Comparison of ENCODE assay signal across 8 cellular contexts in genomic region chr10:75407716-75408511, GRCh38. TPM values are rescaled to one million over a fixed set of nuclear protein-coding genes. Genes with fewer than 3 reads are reported as not detected.
DNase-seq lines count a peak whose midpoint lies in the region; ATAC-seq and TF ChIP-seq lines count a peak whose summit lies in the region.

No MANE protein-coding gene starts in this region.

- H3K4me2 ChIP-seq in mammary epithelial cell (ENCODE audit: insufficient read depth, low read depth, low read length), result peak overlapping the region; percentile 97

- H3K9ac ChIP-seq in mammary epithelial cell (ENCODE audit: insufficient read depth, low read length) (peak overlapping the region; percentile 22), liver (ENCODE audit: low read depth in 1 of 2, low read length in 2 of 2) (no peak overlapping the region)

- H3K4me3 ChIP-seq in mammary epithelial cell (replicated peaks in 1 of 3; ENCODE audit: insufficient read depth in 1 of 3, low read depth in 2 of 3, low read length in 3 of 3), result peak overlapping the region; percentile 68 to 82 (median 79)
- peak overlapping the region in 1 of 3 donors; percentile 87 for H3K4me3 ChIP-seq in liver (ENCODE audit: low read depth in 1 of 3, low read length in 3 of 3)
- H3K4me3 ChIP-seq in tibial nerve, result peak overlapping the region; percentile 57 to 87 (median 64)

- DNase-seq in activated T-cell treated with anti-CD3 and anti-CD28 coated beads, Interleukin-2, amount 50 U/mL, for 24 hours, result peak; percentile 39
- DNase-seq in activated T-cell treated with anti-CD3 and anti-CD28 coated beads, Interleukin-2, amount 50 U/mL, for 48 hours, result no peak
- DNase-seq in mammary epithelial cell, result peak; percentile 63
- DNase-seq in tibial nerve (ENCODE audit: low spot score in 2 of 2), result no peak
- no peak for DNase-seq in activated gamma-delta T cell (lab: John Stamatoyannopoulos, UW)

- no peaks in the 10 kb centered on the region for H3K36me3 Mint-ChIP-seq in activated T-cell treated with anti-CD3 and anti-CD28 coated beads, Interleukin-2, amount 50 U/mL, for 24 hours (ENCODE audit: low read depth)

- dilution Hi-C loops in mammary epithelial cell (cut with HindIII; ENCODE audit: low sequenced_read_pairs), result no loop called here

- peaks cover 91% of the 10 kb centered on the region for H3K27me3 Mint-ChIP-seq in activated T-cell treated with anti-CD3 and anti-CD28 coated beads, Interleukin-2, amount 50 U/mL, for 24 hours

- H3K9me3 Mint-ChIP-seq in activated T-cell treated with anti-CD3 and anti-CD28 coated beads, Interleukin-2, amount 50 U/mL, for 24 hours, result no peaks in the 10 kb centered on the region

- H3K27ac Mint-ChIP-seq in activated T-cell treated with anti-CD3 and anti-CD28 coated beads, Interleukin-2, amount 50 U/mL, for 24 hours, result no peak overlapping the region

- TF ChIP-seq CTCF in mammary epithelial cell (conservative IDR thresholded peaks at IDR 0.05 in 1 of 2, IDR thresholded peaks at IDR 0.05 in 1 of 2; ENCODE audit: extremely low read depth in 1 of 2, insufficient read depth in 1 of 2, low read depth in 1 of 2, low read length in 2 of 2), result no peak
- TF ChIP-seq CTCF in liver (IDR thresholded peaks at IDR 0.05; ENCODE audit: low read depth, low read length, missing input control), result no peak
- peak in 3 of 5 experiments; percentile 9 to 25 (median 23) for TF ChIP-seq CTCF in tibial nerve (IDR thresholded peaks at IDR 0.05)

- H3K79me2 ChIP-seq in mammary epithelial cell (ENCODE audit: insufficient read depth, low read length), result peaks cover 13% of the 10 kb centered on the region

- intact Hi-C loops in mammary epithelial cell (cut with micrococcal nuclease), result loop anchor here (2.0 to 10.0 kb wide), 7 partner anchors 23 to 1707 kb away; partner anchors contain the start of gene LRMDA

- H4K20me1 ChIP-seq in mammary epithelial cell (ENCODE audit: insufficient read depth, low read length), result no peaks in the 10 kb centered on the region

- H3K36me3 ChIP-seq in mammary epithelial cell (ENCODE audit: insufficient read depth, low read length) (no peaks in the 10 kb centered on the region), liver (ENCODE audit: control insufficient read depth in 4 of 4, insufficient read depth in 3 of 4, low read depth in 1 of 4, low read length in 3 of 4) (no peaks in the 10 kb centered on the region), tibial nerve (no peaks in the 10 kb centered on the region)

- peaks cover 62% of the 10 kb centered on the region for H3K4me1 ChIP-seq in mammary epithelial cell (ENCODE audit: insufficient read depth, low read length)
- H3K4me1 ChIP-seq in liver (ENCODE audit: control insufficient read depth in 4 of 4, insufficient read depth in 4 of 4, low read length in 3 of 4), result peaks cover 5 to 33% (median 11%) of the 10 kb centered on the region in 4 donors
- H3K4me1 ChIP-seq in tibial nerve, result peaks cover 0 to 45% (median 6%) of the 10 kb centered on the region in 4 donors

- WGBS in mammary epithelial cell (ENCODE audit: low coverage, missing lambda C conversion rate), result 3% methylated on average over 30 of the region's 68 CpGs
- WGBS in liver, result 38% methylated on average over 68 of the region's 68 CpGs
- 11 to 21% methylated on average over 49 to 52 of the region's 68 CpGs for WGBS in tibial nerve, 2 donors

- in situ Hi-C loops in mammary epithelial cell (cut with MboI; ENCODE audit: low sequenced_read_pairs in 2 of 2), result loop anchor here in 1 of 2 donors (10.0 to 25.0 kb wide), 3 partner anchors 229 to 627 kb away; no protein-coding TSS in a partner anchor

- TF ChIP-seq EP300 in tibial nerve (IDR thresholded peaks at IDR 0.05), result no peak

- no TSS peak for BruUV-seq in mammary epithelial cell (replicated peaks; lab: Mats Ljungman, UMichigan)

- no peak for TF ChIP-seq POLR2A in tibial nerve (IDR thresholded peaks at IDR 0.05)

- ATAC-seq in GM18520 (IDR thresholded peaks at IDR 0.05; ENCODE audit: unreplicated experiment), result no peak
- ATAC-seq in GM18909 (IDR thresholded peaks at IDR 0.05; ENCODE audit: poor library complexity, unreplicated experiment), result no peak

- H3K27me3 ChIP-seq in mammary epithelial cell (ENCODE audit: insufficient read depth, low read length) (no peaks in the 10 kb centered on the region), liver (ENCODE audit: control insufficient read depth in 4 of 4, insufficient read depth in 4 of 4, low read length in 3 of 4) (no peaks in the 10 kb centered on the region), tibial nerve (peaks cover 0 to 4% of the 10 kb centered on the region in 2 donors)

- peak overlapping the region; percentile 79 for H2AFZ ChIP-seq in mammary epithelial cell (ENCODE audit: low read depth, low read length)

- H3K27ac ChIP-seq in mammary epithelial cell (ENCODE audit: insufficient read depth, low read depth, low read length) (no peak overlapping the region), liver (ENCODE audit: low read depth in 1 of 2, low read length in 2 of 2) (peak overlapping the region; percentile 49 to 77), tibial nerve (peak overlapping the region; percentile 71 to 92 (median 81))

- TF ChIP-seq RAD21 in liver (IDR thresholded peaks at IDR 0.05), result no peak

- CTCF ChIA-PET in mammary epithelial cell (lab: Charles Lee; ENCODE audit: low non-redundant PET), result no interaction called here

- peak overlapping the region; percentile 69 for H3K4me3 Mint-ChIP-seq in activated T-cell treated with anti-CD3 and anti-CD28 coated beads, Interleukin-2, amount 50 U/mL, for 24 hours

- H3K4me1 Mint-ChIP-seq in activated T-cell treated with anti-CD3 and anti-CD28 coated beads, Interleukin-2, amount 50 U/mL, for 24 hours (ENCODE audit: low read depth), result peaks cover 32% of the 10 kb centered on the region

- H3K9me3 ChIP-seq in mammary epithelial cell (replicated peaks; ENCODE audit: insufficient read depth, low read length) (no peaks in the 10 kb centered on the region), liver (ENCODE audit: control insufficient read depth in 4 of 4, low read length in 3 of 4) (no peaks in the 10 kb centered on the region), tibial nerve (no peaks in the 10 kb centered on the region)

TF ChIP-seq in liver, 16 proteins besides CTCF, POLR2A, EP300 and RAD21:
- TF ChIP-seq EGR1 (IDR thresholded peaks at IDR 0.05; ENCODE audit: low read depth in 2 of 2), result no peak
- no peak for TF ChIP-seq ZBTB33 (IDR thresholded peaks at IDR 0.05)
- TF ChIP-seq ATF3 (IDR thresholded peaks at IDR 0.05), result no peak
- no peak for TF ChIP-seq SP1 (IDR thresholded peaks at IDR 0.05)
- no peak for TF ChIP-seq JUND (IDR thresholded peaks at IDR 0.05)
- TF ChIP-seq HNF4G (IDR thresholded peaks at IDR 0.05), result no peak
- no peak for TF ChIP-seq TAF1 (conservative IDR thresholded peaks at IDR 0.05)
- no peak for TF ChIP-seq FOXA2 (IDR thresholded peaks at IDR 0.05)

RNA-seq across cellular contexts. Expression of gene ZNF503, which starts 6.3 kb away (rescaled TPM):
- total RNA-seq in mammary epithelial cell (10 to 100 TPM; 14.1 to 33.7 TPM), liver (1 to 10 TPM; 1.6 to 2.3 TPM), tibial nerve (10 to 100 TPM in 3 of 4 donors, 1 to 10 TPM in 1; 9.9 to 15.9 (median 12.0) TPM)
- polyA plus RNA-seq in mammary epithelial cell (3.8 TPM), liver (1 to 10 TPM; 1.8 to 5.2 TPM)
- 0.83 TPM for polyA minus RNA-seq in mammary epithelial cell

RNA-seq across cellular contexts. Expression of gene LRMDA, which starts 23.5 kb away (rescaled TPM):
- total RNA-seq in mammary epithelial cell (under 1 TPM in 1 of 2 donors, not detected in 1; 0.67 TPM), liver (10 to 100 TPM in 1 of 2 donors, 1 to 10 TPM in 1; 7.9 to 12.2 TPM), tibial nerve (10 to 100 TPM in 3 of 4 donors, 1 to 10 TPM in 1; 9.8 to 18.6 (median 15.8) TPM)
- polyA plus RNA-seq in mammary epithelial cell (0.37 TPM), liver (10 to 100 TPM; 10.4 to 15.8 TPM)
- polyA minus RNA-seq in mammary epithelial cell, result not detected

Comparison
In these comparisons a context has a peak if more than half of its experiments do, and no peak if none do; other contexts are left out.
1. DNase-seq: peak in activated T-cell treated with anti-CD3 and anti-CD28 coated beads, Interleukin-2, amount 50 U/mL, for 24 hours (single experiment) and mammary epithelial cell (single experiment); none in activated T-cell treated with anti-CD3 and anti-CD28 coated beads, Interleukin-2, amount 50 U/mL, for 48 hours (0 of 2), tibial nerve (0 of 2) and activated gamma-delta T cell (single experiment).
2. CTCF ChIP-seq: peak in tibial nerve (3 of 5); none in mammary epithelial cell (0 of 2) and liver (single experiment).
3. RNA of gene LRMDA, which starts 23.5 kb away (total RNA-seq): 9.8 to 18.6 TPM in tibial nerve and 7.9 to 12.2 TPM in liver; 0.67 TPM in mammary epithelial cell; every median in the first group is over 4 times any median in the second.